In genomic region chr9:5428794-5429528, GRCh38 we compare ENCODE assay signal across 25 cellular contexts. TPM values are rescaled to one million over a fixed set of nuclear protein-coding genes. Genes with fewer than 3 reads are reported as not detected.
DNase-seq lines count a peak whose midpoint lies in the region; ATAC-seq, FAIRE-seq and TF ChIP-seq lines count a peak whose summit lies in the region.
"Had no signal": no experiment of that assay in that cellular context is flagged by ENCODE, and none has a peak within 500 bp of the region (broad histone marks: within the 10 kb centered on the region; RNA-seq: fewer than 3 reads in every experiment).

No MANE protein-coding gene starts in this region.

- H3K9me3 Mint-ChIP-seq in activated B cell treated with CpG ODN at 0.5 μM for 24 hours (no peaks in the 10 kb centered on the region), type B pancreatic cell (no peaks in the 10 kb centered on the region)
- H3K9me3 Mint-ChIP-seq: CD4-positive, CD25-positive, alpha-beta regulatory T cell; IgD-negative memory B cell; naive thymus-derived CD8-positive, alpha-beta T cell had no signal

- intact Hi-C loops in activated B cell treated with CpG ODN at 0.5 μM for 24 hours (cut with micrococcal nuclease) (no loop called here), esophagus squamous epithelium (cut with DNase I) (no loop called here)

- ATAC-seq in activated B cell treated with CpG ODN at 0.5 μM for 24 hours (ENCODE audit: low read depth) = no peak
- no peak for ATAC-seq in HG03342 (IDR thresholded peaks at IDR 0.05; ENCODE audit: unreplicated experiment)
- ATAC-seq: esophagus mucosa; naive thymus-derived CD8-positive, alpha-beta T cell; sciatic nerve had no signal

- no peak overlapping the region for H3K4me3 ChIP-seq in fibroblast of mammary gland (ENCODE audit: control insufficient read depth, low read depth, low read length)
- H3K4me3 ChIP-seq in esophagus squamous epithelium = no peak overlapping the region
- H3K4me3 ChIP-seq: suprapubic skin had no signal

- DNase-seq in GM10266 (ENCODE audit: extremely low spot score) = no peak
- no peak for DNase-seq in activated B cell treated with CpG ODN at 0.5 μM for 24 hours
- peak; percentile 27 for DNase-seq in fibroblast of mammary gland (ENCODE audit: low read depth)
- DNase-seq in type B pancreatic cell (ENCODE audit: extremely low spot score, unreplicated experiment) = no peak
- DNase-seq in GM12891 (ENCODE audit: insufficient read length, low spot score) = no peak
- DNase-seq in esophagus squamous epithelium (lab: John Stamatoyannopoulos, UW) = no peak
- DNase-seq: activated CD4-positive, alpha-beta T cell treated with anti-CD3 and anti-CD28 coated beads for 48 hours; activated gamma-delta T cell treated with Interleukin-2 at 50 U/mL for 16 hours; CD4-positive, CD25-positive, alpha-beta regulatory T cell; central memory CD4-positive, alpha-beta T cell; DMS153; effector CD4-positive, alpha-beta T cell; mesendoderm; MM.1S; naive thymus-derived CD8-positive, alpha-beta T cell; NCI-H1436 treated with DMSO at 0.1 percent for 48 hours; NCI-H2171 treated with DMSO at 0.1 percent for 48 hours; NCI-H526 treated with DMSO at 0.1 percent for 48 hours; SIG-M5 had no signal

- no peaks in the 10 kb centered on the region for H3K27me3 ChIP-seq in esophagus squamous epithelium
- H3K27me3 ChIP-seq: suprapubic skin had no signal

- H3K9me3 ChIP-seq in esophagus squamous epithelium = no peaks in the 10 kb centered on the region
- H3K9me3 ChIP-seq: suprapubic skin had no signal

- H3K36me3 Mint-ChIP-seq in activated B cell treated with CpG ODN at 0.5 μM for 24 hours (ENCODE audit: low read depth) (peaks cover 59% of the 10 kb centered on the region), type B pancreatic cell (peaks cover 32% of the 10 kb centered on the region)

- H3K4me3 Mint-ChIP-seq in activated B cell treated with CpG ODN at 0.5 μM for 24 hours (no peak overlapping the region), type B pancreatic cell (no peak overlapping the region)
- H3K4me3 Mint-ChIP-seq: CD4-positive, CD25-positive, alpha-beta regulatory T cell; IgD-negative memory B cell; naive thymus-derived CD8-positive, alpha-beta T cell had no signal

- H3K27ac Mint-ChIP-seq in activated B cell treated with CpG ODN at 0.5 μM for 24 hours (peak overlapping the region; percentile 9), type B pancreatic cell (no peak overlapping the region)
- H3K27ac Mint-ChIP-seq: CD4-positive, CD25-positive, alpha-beta regulatory T cell had no signal

- peaks cover 0 to 34% (median 0%) of the 10 kb centered on the region in 3 donors for H3K36me3 ChIP-seq in esophagus squamous epithelium

- no peak for FAIRE-seq in GM12891 (lab: Jason Lieb, UNC)

- no peak overlapping the region for H3K27ac ChIP-seq in C4-2B
- no peak overlapping the region for H3K27ac ChIP-seq in esophagus squamous epithelium
- H3K27ac ChIP-seq: suprapubic skin had no signal

- WGBS in esophagus squamous epithelium, 2 donors = 92 to 95% methylated on average over 2 of the region's 2 CpGs

- H3K4me1 Mint-ChIP-seq in activated B cell treated with CpG ODN at 0.5 μM for 24 hours (peaks cover 9% of the 10 kb centered on the region), type B pancreatic cell (ENCODE audit: unreplicated experiment) (no peaks in the 10 kb centered on the region)

- CTCF ChIA-PET in activated B cell treated with CpG ODN at 0.5 μM for 24 hours (lab: Charles Lee) = interaction anchor here (0.7 to 1.7 kb wide), 3 partner anchors 9 to 172 kb away, joined by 3 to 6 read pairs (median 4); partner anchors contain the start of gene PLGRKT

- no peak for TF ChIP-seq POLR2A in GM12891 (IDR thresholded peaks at IDR 0.05; ENCODE audit: low read depth, low read length)
- TF ChIP-seq POLR2A in esophagus squamous epithelium (IDR thresholded peaks at IDR 0.05) = no peak

- no peaks in the 10 kb centered on the region for H3K4me1 ChIP-seq in esophagus squamous epithelium
- H3K4me1 ChIP-seq: suprapubic skin had no signal

- 0 out of 2 replicates have a peak, but pooled peaks have one; percentile 4 for TF ChIP-seq CTCF in C4-2B (conservative IDR thresholded peaks at IDR 0.05)
- peak; percentile 12 for TF ChIP-seq CTCF in GM10266 (IDR thresholded peaks at IDR 0.05; ENCODE audit: control insufficient read depth, insufficient read depth, low read depth, missing control alignments)
- no peak for TF ChIP-seq CTCF in activated B cell treated with CpG ODN at 0.5 μM for 24 hours (IDR thresholded peaks at IDR 0.05)
- no peak for TF ChIP-seq CTCF in fibroblast of mammary gland (conservative IDR thresholded peaks at IDR 0.05; ENCODE audit: control insufficient read depth, insufficient read depth, low read depth, low read length)
- no peak for TF ChIP-seq CTCF in type B pancreatic cell (conservative IDR thresholded peaks at IDR 0.05)
- TF ChIP-seq CTCF in esophagus squamous epithelium (IDR thresholded peaks at IDR 0.05) = no peak

- H3K27me3 Mint-ChIP-seq in activated B cell treated with CpG ODN at 0.5 μM for 24 hours (no peaks in the 10 kb centered on the region), type B pancreatic cell (no peaks in the 10 kb centered on the region)
- H3K27me3 Mint-ChIP-seq: CD4-positive, CD25-positive, alpha-beta regulatory T cell; IgD-negative memory B cell; naive thymus-derived CD8-positive, alpha-beta T cell had no signal

- POLR2A ChIA-PET in activated B cell treated with CpG ODN at 0.5 μM for 24 hours (lab: Charles Lee) = interaction anchor here (2.9 kb wide), 1 partner anchor 9 kb away, joined by 17 read pairs; the partner anchor contains the start of gene PLGRKT

TF ChIP-seq in GM12891, 5 proteins besides CTCF, POLR2A, EP300 and RAD21:
- no peak for TF ChIP-seq SPI1 (IDR thresholded peaks at IDR 0.05; ENCODE audit: low read depth, low read length)
- no peak for TF ChIP-seq TAF1 (IDR thresholded peaks at IDR 0.05; ENCODE audit: low read depth, low read length)
- TF ChIP-seq POLR2AphosphoS5 (IDR thresholded peaks at IDR 0.05; ENCODE audit: low read depth, low read length) = no peak
- no peak for TF ChIP-seq POU2F2 (IDR thresholded peaks at IDR 0.05; ENCODE audit: low read depth, low read length)
- no peak for TF ChIP-seq PAX5 (IDR thresholded peaks at IDR 0.05; ENCODE audit: insufficient read depth, low read length, severe bottlenecking)

RNA-seq across cellular contexts. Expression of gene PLGRKT, which starts 8.8 kb away (rescaled TPM):
- total RNA-seq in activated B cell treated with CpG ODN at 0.5 μM for 24 hours (57.1 and 59.7 TPM in 2 replicates), type B pancreatic cell (ENCODE audit: low replicate concordance) (25.6 and 25.9 TPM in 2 replicates), esophagus squamous epithelium (10 to 100 TPM; 13.4 to 25.6 (median 20.0) TPM)
- 28.5 TPM for polyA plus RNA-seq in GM12891 (2012; ENCODE audit: low read depth, missing spikeins)

RNA-seq across cellular contexts. Expression of gene CD274, which starts 21.4 kb away (rescaled TPM):
- total RNA-seq in activated B cell treated with CpG ODN at 0.5 μM for 24 hours (47.4 and 48.9 TPM in 2 replicates), type B pancreatic cell (ENCODE audit: low replicate concordance) (1.2 and 1.4 TPM in 2 replicates), esophagus squamous epithelium (1 to 10 TPM; 1.3 to 3.5 (median 2.2) TPM)
- polyA plus RNA-seq in GM12891 (2012; ENCODE audit: low read depth, missing spikeins) = 18.1 TPM

Comparison
In these comparisons a context has a peak if more than half of its experiments do, and no peak if none do; other contexts are left out.
1. CTCF ChIP-seq: peak in C4-2B (single experiment) and GM10266 (single experiment); none in activated B cell treated with CpG ODN at 0.5 μM for 24 hours (single experiment), fibroblast of mammary gland (single experiment), type B pancreatic cell (single experiment) and esophagus squamous epithelium (0 of 6).
2. RNA of gene CD274, which starts 21.4 kb away (total RNA-seq): 47.4 to 48.9 TPM in activated B cell treated with CpG ODN at 0.5 μM for 24 hours; 1.3 to 3.5 TPM in esophagus squamous epithelium and 1.2 to 1.4 TPM in type B pancreatic cell; every median in the first group is over 10 times any median in the second.